ENCODE assay signal across 1 cellular context in genomic region chr10:8049874-8050560, GRCh38.
A peak's percentile ranks its signal among the peaks of the same experiment; 100 is the strongest.
TF ChIP-seq lines count a peak whose summit lies in the region.

No MANE protein-coding gene starts in this region.

TF ChIP-seq in HepG2, 621 proteins besides CTCF, POLR2A, EP300 and RAD21 (continued from another document):
- TF ChIP-seq, protein P1, sequence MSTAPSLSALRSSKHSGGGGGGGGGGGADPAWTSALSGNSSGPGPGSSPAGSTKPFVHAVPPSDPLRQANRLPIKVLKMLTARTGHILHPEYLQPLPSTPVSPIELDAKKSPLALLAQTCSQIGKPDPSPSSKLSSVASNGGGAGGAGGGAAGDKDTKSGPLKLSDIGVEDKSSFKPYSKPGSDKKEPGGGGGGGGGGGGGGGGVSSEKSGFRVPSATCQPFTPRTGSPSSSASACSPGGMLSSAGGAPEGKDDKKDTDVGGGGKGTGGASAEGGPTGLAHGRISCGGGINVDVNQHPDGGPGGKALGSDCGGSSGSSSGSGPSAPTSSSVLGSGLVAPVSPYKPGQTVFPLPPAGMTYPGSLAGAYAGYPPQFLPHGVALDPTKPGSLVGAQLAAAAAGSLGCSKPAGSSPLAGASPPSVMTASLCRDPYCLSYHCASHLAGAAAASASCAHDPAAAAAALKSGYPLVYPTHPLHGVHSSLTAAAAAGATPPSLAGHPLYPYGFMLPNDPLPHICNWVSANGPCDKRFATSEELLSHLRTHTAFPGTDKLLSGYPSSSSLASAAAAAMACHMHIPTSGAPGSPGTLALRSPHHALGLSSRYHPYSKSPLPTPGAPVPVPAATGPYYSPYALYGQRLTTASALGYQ (CRISPR knock-in tag; IDR thresholded peaks at IDR 0.05) = no peak
- TF ChIP-seq PRPF4 (IDR thresholded peaks at IDR 0.05; ENCODE audit: low read depth, low read length, poor library complexity, severe bottlenecking) (no peak), MED13 (CRISPR knock-in tag; IDR thresholded peaks at IDR 0.05) (no peak), CBX2 (IDR thresholded peaks at IDR 0.05; ENCODE audit: low read depth, low read length) (peak; percentile 43; the same call in 1 of the 2 replicates), CBX2 (CRISPR knock-in tag; IDR thresholded peaks at IDR 0.05; ENCODE audit: low read depth) (no peak), RELA (CRISPR knock-in tag; IDR thresholded peaks at IDR 0.05) (no peak), SRY (CRISPR knock-in tag; IDR thresholded peaks at IDR 0.05) (no peak), RNF219 (CRISPR knock-in tag; IDR thresholded peaks at IDR 0.05) (no peak), ETV5 (CRISPR knock-in tag; IDR thresholded peaks at IDR 0.05; ENCODE audit: borderline replicate concordance) (no peak), SP1 (IDR thresholded peaks at IDR 0.05) (no peak), SP1 (CRISPR knock-in tag; IDR thresholded peaks at IDR 0.05) (no peak), ARNT (IDR thresholded peaks at IDR 0.05) (no peak), MBD4 (IDR thresholded peaks at IDR 0.05; ENCODE audit: borderline replicate concordance, low read length) (no peak), ZNF720 (CRISPR knock-in tag; IDR thresholded peaks at IDR 0.05) (no peak), U2AF1 (optimal IDR thresholded peaks at IDR 0.05; ENCODE audit: low read depth, low read length) (no peak), KLF16 (CRISPR knock-in tag; IDR thresholded peaks at IDR 0.05) (0 out of 4 replicates have a peak, but pooled peaks of 1 of the 2 experiments have one; percentile 11), PRDM4 (CRISPR knock-in tag; IDR thresholded peaks at IDR 0.05; ENCODE audit: borderline replicate concordance) (no peak), CAMTA2 (CRISPR knock-in tag; IDR thresholded peaks at IDR 0.05; ENCODE audit: borderline replicate concordance) (no peak), ZNF337 (CRISPR knock-in tag; IDR thresholded peaks at IDR 0.05; ENCODE audit: borderline replicate concordance, low read depth) (no peak)
- TF ChIP-seq, protein P2, sequence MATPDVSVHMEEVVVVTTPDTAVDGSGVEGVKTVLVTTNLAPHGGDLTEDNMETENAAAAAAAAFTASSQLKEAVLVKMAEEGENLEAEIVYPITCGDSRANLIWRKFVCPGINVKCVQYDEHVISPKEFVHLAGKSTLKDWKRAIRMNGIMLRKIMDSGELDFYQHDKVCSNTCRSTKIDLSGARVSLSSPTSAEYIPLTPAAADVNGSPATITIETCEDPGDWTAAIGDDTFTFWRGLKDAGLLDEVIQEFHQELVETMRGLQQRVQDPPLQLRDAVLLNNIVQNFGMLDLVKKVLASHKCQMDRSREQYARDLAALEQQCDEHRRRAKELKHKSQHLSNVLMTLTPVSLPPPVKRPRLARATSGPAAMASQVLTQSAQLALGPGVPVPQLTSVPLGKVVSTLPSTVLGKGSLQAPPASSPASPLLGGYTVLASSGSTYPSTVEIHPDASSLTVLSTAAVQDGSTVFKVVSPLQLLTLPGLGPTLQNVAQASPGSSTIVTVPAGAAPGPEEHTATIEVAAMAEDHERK (CRISPR knock-in tag; IDR thresholded peaks at IDR 0.05; ENCODE audit: low read depth) = no peak
- TF ChIP-seq, protein P3, sequence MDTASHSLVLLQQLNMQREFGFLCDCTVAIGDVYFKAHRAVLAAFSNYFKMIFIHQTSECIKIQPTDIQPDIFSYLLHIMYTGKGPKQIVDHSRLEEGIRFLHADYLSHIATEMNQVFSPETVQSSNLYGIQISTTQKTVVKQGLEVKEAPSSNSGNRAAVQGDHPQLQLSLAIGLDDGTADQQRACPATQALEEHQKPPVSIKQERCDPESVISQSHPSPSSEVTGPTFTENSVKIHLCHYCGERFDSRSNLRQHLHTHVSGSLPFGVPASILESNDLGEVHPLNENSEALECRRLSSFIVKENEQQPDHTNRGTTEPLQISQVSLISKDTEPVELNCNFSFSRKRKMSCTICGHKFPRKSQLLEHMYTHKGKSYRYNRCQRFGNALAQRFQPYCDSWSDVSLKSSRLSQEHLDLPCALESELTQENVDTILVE (CRISPR knock-in tag; IDR thresholded peaks at IDR 0.05) = no peak
- TF ChIP-seq, protein P4, sequence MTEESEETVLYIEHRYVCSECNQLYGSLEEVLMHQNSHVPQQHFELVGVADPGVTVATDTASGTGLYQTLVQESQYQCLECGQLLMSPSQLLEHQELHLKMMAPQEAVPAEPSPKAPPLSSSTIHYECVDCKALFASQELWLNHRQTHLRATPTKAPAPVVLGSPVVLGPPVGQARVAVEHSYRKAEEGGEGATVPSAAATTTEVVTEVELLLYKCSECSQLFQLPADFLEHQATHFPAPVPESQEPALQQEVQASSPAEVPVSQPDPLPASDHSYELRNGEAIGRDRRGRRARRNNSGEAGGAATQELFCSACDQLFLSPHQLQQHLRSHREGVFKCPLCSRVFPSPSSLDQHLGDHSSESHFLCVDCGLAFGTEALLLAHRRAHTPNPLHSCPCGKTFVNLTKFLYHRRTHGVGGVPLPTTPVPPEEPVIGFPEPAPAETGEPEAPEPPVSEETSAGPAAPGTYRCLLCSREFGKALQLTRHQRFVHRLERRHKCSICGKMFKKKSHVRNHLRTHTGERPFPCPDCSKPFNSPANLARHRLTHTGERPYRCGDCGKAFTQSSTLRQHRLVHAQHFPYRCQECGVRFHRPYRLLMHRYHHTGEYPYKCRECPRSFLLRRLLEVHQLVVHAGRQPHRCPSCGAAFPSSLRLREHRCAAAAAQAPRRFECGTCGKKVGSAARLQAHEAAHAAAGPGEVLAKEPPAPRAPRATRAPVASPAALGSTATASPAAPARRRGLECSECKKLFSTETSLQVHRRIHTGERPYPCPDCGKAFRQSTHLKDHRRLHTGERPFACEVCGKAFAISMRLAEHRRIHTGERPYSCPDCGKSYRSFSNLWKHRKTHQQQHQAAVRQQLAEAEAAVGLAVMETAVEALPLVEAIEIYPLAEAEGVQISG (CRISPR knock-in tag; IDR thresholded peaks at IDR 0.05) = 0 out of 2 replicates have a peak, but pooled peaks have one; percentile 11
